ENCODE assay signal across 12 cellular contexts in the genomic region with DNA sequence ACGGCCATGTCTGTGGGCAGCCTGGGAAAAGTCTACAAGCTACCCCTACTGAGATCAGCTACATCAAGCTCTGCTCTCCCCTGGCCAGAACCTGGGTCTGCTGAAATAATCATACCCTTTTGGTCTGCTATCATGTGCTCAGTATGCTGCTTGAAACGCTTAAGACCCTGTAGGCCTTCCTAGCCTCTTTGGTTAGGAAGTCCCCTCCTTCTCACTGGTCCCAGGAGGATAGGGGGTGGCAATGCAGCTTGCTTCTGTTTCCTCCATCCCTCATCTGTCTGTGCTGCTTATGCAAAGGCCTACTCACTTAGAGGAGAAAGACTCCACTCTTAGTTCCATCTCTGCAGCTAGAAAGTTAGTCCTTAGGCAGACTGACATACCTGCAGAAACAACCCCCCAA.
A peak's percentile ranks its signal among the peaks of the same experiment; 100 is the strongest.
DNase-seq lines count a peak whose midpoint lies in the region; ATAC-seq and TF ChIP-seq lines count a peak whose summit lies in the region.
"Had no signal": no experiment of that assay in that cellular context is flagged by ENCODE, and none has a peak within 500 bp of the region (broad histone marks: within the 10 kb centered on the region; RNA-seq: fewer than 3 reads in every experiment).

No MANE protein-coding gene starts in this region.

- no peak overlapping the region for H3K4me3 ChIP-seq in neuronal stem cell (ENCODE audit: low read length in 2 of 2)
- H3K4me3 ChIP-seq: gastroesophageal sphincter, GM23248, right lobe of liver, tibial nerve had no signal

- H3K14ac ChIP-seq in neuronal stem cell (ENCODE audit: low read length) = no peak overlapping the region

- peaks cover 77% of the 10 kb centered on the region for H3K4me1 Mint-ChIP-seq in activated T-cell treated with anti-CD3 and anti-CD28 coated beads, Interleukin-2, amount 50 U/mL, for 72 hours (ENCODE audit: low read depth)
- peaks cover 53% of the 10 kb centered on the region for H3K4me1 Mint-ChIP-seq in T-helper 17 cell

- H3K9me3 Mint-ChIP-seq in activated T-cell treated with anti-CD3 and anti-CD28 coated beads, Interleukin-2, amount 50 U/mL, for 72 hours = no peaks in the 10 kb centered on the region

- H3K4me1 ChIP-seq in neuronal stem cell (ENCODE audit: control insufficient read depth in 2 of 2, insufficient read depth in 1 of 2, low read depth in 1 of 2, low read length in 2 of 2) = no peaks in the 10 kb centered on the region
- no peaks in the 10 kb centered on the region for H3K4me1 ChIP-seq in foreskin keratinocyte
- H3K4me1 ChIP-seq: gastroesophageal sphincter, right lobe of liver, tibial nerve had no signal

- H3K79me1 ChIP-seq in neuronal stem cell (ENCODE audit: low read depth, low read length) = no peaks in the 10 kb centered on the region

- H2BK12ac ChIP-seq in neuronal stem cell (ENCODE audit: low read length) = no peak overlapping the region

- TF ChIP-seq CTCF in foreskin keratinocyte (conservative IDR thresholded peaks at IDR 0.05) = no peak

- no CpG with 5 or more reads among the region's 2 CpGs for WGBS in neuronal stem cell (ENCODE audit: extremely low coverage in 2 of 2, insufficient read length in 2 of 2, insufficient replicate concordance in 1 of 2), 2 donors

- peaks cover 2 to 3% of the 10 kb centered on the region in 2 donors for H3K36me3 Mint-ChIP-seq in activated T-cell treated with anti-CD3 and anti-CD28 coated beads, Interleukin-2, amount 50 U/mL, for 72 hours (ENCODE audit: insufficient read depth in 2 of 2)
- peaks cover 2% of the 10 kb centered on the region for H3K36me3 Mint-ChIP-seq in T-helper 17 cell (ENCODE audit: low read depth)

- H4K91ac ChIP-seq in neuronal stem cell (ENCODE audit: low read depth, low read length, poor library complexity) = no peak overlapping the region

- DNase-seq in activated T-cell treated with anti-CD3 and anti-CD28 coated beads, Interleukin-2, amount 50 U/mL, for 72 hours = no peak
- DNase-seq in activated T-cell treated with anti-CD3 and anti-CD28 coated beads for 4 hours = no peak
- no peak for DNase-seq in T-helper 17 cell
- no peak for DNase-seq in neuronal stem cell (ENCODE audit: low spot score)
- DNase-seq in cerebellar cortex (ENCODE audit: low spot score) = no peak
- no peak for DNase-seq in foreskin keratinocyte
- DNase-seq in MV-4-11 (lab: John Stamatoyannopoulos, UW) = no peak

- no peak overlapping the region for H3K4me2 ChIP-seq in neuronal stem cell (ENCODE audit: insufficient read depth, low read length, poor library complexity, severe bottlenecking)

- no peak overlapping the region for H2BK15ac ChIP-seq in neuronal stem cell (ENCODE audit: low read length)

- H3K4me3 Mint-ChIP-seq in activated T-cell treated with anti-CD3 and anti-CD28 coated beads, Interleukin-2, amount 50 U/mL, for 72 hours = no peak overlapping the region
- no peak overlapping the region for H3K4me3 Mint-ChIP-seq in T-helper 17 cell

- H2AK5ac ChIP-seq in neuronal stem cell (ENCODE audit: low read depth, low read length) = peak overlapping the region; percentile 47

- H3K9me3 ChIP-seq in T-helper 17 cell (ENCODE audit: control insufficient read depth, low read length, poor library complexity, severe bottlenecking) = no peaks in the 10 kb centered on the region
- no peaks in the 10 kb centered on the region for H3K9me3 ChIP-seq in neuronal stem cell (replicated peaks in 1 of 2; ENCODE audit: control insufficient read depth in 2 of 2, insufficient read depth in 1 of 2, low read depth in 1 of 2, low read length in 2 of 2)
- H3K9me3 ChIP-seq: gastroesophageal sphincter, right lobe of liver, tibial nerve had no signal

- no peaks in the 10 kb centered on the region for H3K36me3 ChIP-seq in neuronal stem cell (replicated peaks in 1 of 2; ENCODE audit: control insufficient read depth in 2 of 2, insufficient read depth in 2 of 2, low read length in 2 of 2)
- H3K36me3 ChIP-seq: gastroesophageal sphincter, right lobe of liver, tibial nerve had no signal

- no peak overlapping the region for H4K8ac ChIP-seq in neuronal stem cell (ENCODE audit: low read depth, low read length)

- ATAC-seq in activated T-cell treated with anti-CD3 and anti-CD28 coated beads, Interleukin-2, amount 50 U/mL, for 72 hours (replicated peaks in 1 of 2) = no peak
- ATAC-seq in GM21825 (IDR thresholded peaks at IDR 0.05; ENCODE audit: unreplicated experiment) = peak; percentile 49
- no peak for ATAC-seq in T-helper 17 cell
- ATAC-seq in foreskin keratinocyte = no peak
- ATAC-seq: gastroesophageal sphincter had no signal

- H2AFZ ChIP-seq in neuronal stem cell (ENCODE audit: low read length) = no peak overlapping the region
- H2AFZ ChIP-seq: GM23248 had no signal

- no peak overlapping the region for H3K9ac ChIP-seq in neuronal stem cell (ENCODE audit: low read depth, low read length, poor library complexity)
- H3K9ac ChIP-seq: GM23248 had no signal

- no peak overlapping the region for H3K23ac ChIP-seq in neuronal stem cell (ENCODE audit: low read depth, low read length, poor library complexity)

- no peaks in the 10 kb centered on the region for H3K27me3 ChIP-seq in neuronal stem cell (ENCODE audit: control insufficient read depth in 3 of 3, insufficient read depth in 3 of 3, low read depth in 1 of 3, low read length in 3 of 3)
- peaks cover 7% of the 10 kb centered on the region for H3K27me3 ChIP-seq in foreskin keratinocyte
- H3K27me3 ChIP-seq: right lobe of liver, tibial nerve had no signal

- H3K27me3 Mint-ChIP-seq in activated T-cell treated with anti-CD3 and anti-CD28 coated beads, Interleukin-2, amount 50 U/mL, for 72 hours (ENCODE audit: low read depth) = no peaks in the 10 kb centered on the region
- no peaks in the 10 kb centered on the region for H3K27me3 Mint-ChIP-seq in T-helper 17 cell

- H3K4ac ChIP-seq in neuronal stem cell (ENCODE audit: low read length) = no peak overlapping the region

- H3K27ac ChIP-seq in neuronal stem cell (replicated peaks; ENCODE audit: low read length) (no peak overlapping the region), foreskin keratinocyte (no peak overlapping the region)
- H3K27ac ChIP-seq: gastroesophageal sphincter, GM23248, right lobe of liver, tibial nerve had no signal

- peak overlapping the region; percentile 15 for H3K18ac ChIP-seq in neuronal stem cell (ENCODE audit: low read length)

- H2BK120ac ChIP-seq in neuronal stem cell (ENCODE audit: low read depth, low read length) = no peak overlapping the region

- H2BK5ac ChIP-seq in neuronal stem cell (ENCODE audit: low read length) = no peak overlapping the region

- peak overlapping the region; percentile 99 for H3K27ac Mint-ChIP-seq in activated T-cell treated with anti-CD3 and anti-CD28 coated beads, Interleukin-2, amount 50 U/mL, for 72 hours
- peak overlapping the region; percentile 94 for H3K27ac Mint-ChIP-seq in T-helper 17 cell
